Comparison of ENCODE assay signal across 7 cellular contexts in genomic region chr12:130879781-130880389, GRCh38. TPM values are rescaled to one million over a fixed set of nuclear protein-coding genes. Genes with fewer than 3 reads are reported as not detected.
DNase-seq lines count a peak whose midpoint lies in the region; ATAC-seq and TF ChIP-seq lines count a peak whose summit lies in the region.

No MANE protein-coding gene starts in this region.

- no peak overlapping the region for H3K27ac ChIP-seq in neuronal stem cell (replicated peaks; ENCODE audit: low read length)

- H3K36me3 ChIP-seq in GM06990 (ENCODE audit: control insufficient read depth, insufficient read depth, low read length) (peaks cover 6% of the 10 kb centered on the region), neuronal stem cell (replicated peaks in 1 of 2; ENCODE audit: control insufficient read depth in 2 of 2, insufficient read depth in 2 of 2, low read length in 2 of 2) (peaks cover 17 to 31% of the 10 kb centered on the region in 2 donors)

- H3K4me3 ChIP-seq in GM06990 (replicated peaks; ENCODE audit: low read depth, low read length) (peak overlapping the region; percentile 44; the same call in 1 of the 2 replicates), neuronal stem cell (ENCODE audit: low read length in 2 of 2) (no peak overlapping the region)

- H2BK5ac ChIP-seq in neuronal stem cell (ENCODE audit: low read length): no peak overlapping the region

- no peaks in the 10 kb centered on the region for H3K27me3 Mint-ChIP-seq in activated CD8-positive, alpha-beta T cell treated with anti-CD3 and anti-CD28 coated beads for 36 hours
- no peaks in the 10 kb centered on the region for H3K27me3 Mint-ChIP-seq in chondrocyte (ENCODE audit: low read depth)

- peaks cover 49% of the 10 kb centered on the region for H3K4me1 Mint-ChIP-seq in activated CD8-positive, alpha-beta T cell treated with anti-CD3 and anti-CD28 coated beads for 36 hours (ENCODE audit: low read depth)
- peaks cover 11% of the 10 kb centered on the region for H3K4me1 Mint-ChIP-seq in chondrocyte (ENCODE audit: low read depth)

- H2BK120ac ChIP-seq in neuronal stem cell (ENCODE audit: low read depth, low read length): no peak overlapping the region

- peaks cover 28% of the 10 kb centered on the region for H3K36me3 Mint-ChIP-seq in activated CD8-positive, alpha-beta T cell treated with anti-CD3 and anti-CD28 coated beads for 36 hours (ENCODE audit: low read depth)
- H3K36me3 Mint-ChIP-seq in chondrocyte (ENCODE audit: low read depth): peaks cover 26% of the 10 kb centered on the region

- WGBS in neuronal stem cell (ENCODE audit: extremely low coverage in 2 of 2, insufficient read length in 2 of 2, insufficient replicate concordance in 1 of 2), 2 donors: no CpG with 5 or more reads among the region's 17 CpGs

- H2BK12ac ChIP-seq in neuronal stem cell (ENCODE audit: low read length): no peak overlapping the region

- H2BK15ac ChIP-seq in neuronal stem cell (ENCODE audit: low read length): no peak overlapping the region

- peaks cover 0 to 2% of the 10 kb centered on the region in 2 donors for H3K4me1 ChIP-seq in neuronal stem cell (ENCODE audit: control insufficient read depth in 2 of 2, insufficient read depth in 1 of 2, low read depth in 1 of 2, low read length in 2 of 2)

- CTCF ChIA-PET in activated CD8-positive, alpha-beta T cell treated with anti-CD3 and anti-CD28 coated beads for 36 hours (lab: Charles Lee): interaction anchor here (1.9 kb wide), 1 partner anchor 53 kb away, joined by 6 read pairs; no protein-coding TSS in a partner anchor

- peak overlapping the region; percentile 81 for H2AK5ac ChIP-seq in neuronal stem cell (ENCODE audit: low read depth, low read length)

- peak overlapping the region; percentile 87 for H3K23ac ChIP-seq in neuronal stem cell (ENCODE audit: low read depth, low read length, poor library complexity)

- H3K9me3 ChIP-seq in neuronal stem cell (replicated peaks in 1 of 2; ENCODE audit: control insufficient read depth in 2 of 2, insufficient read depth in 1 of 2, low read depth in 1 of 2, low read length in 2 of 2): no peaks in the 10 kb centered on the region

- no peak overlapping the region for H4K91ac ChIP-seq in neuronal stem cell (ENCODE audit: low read depth, low read length, poor library complexity)

- no peak overlapping the region for H3K14ac ChIP-seq in neuronal stem cell (ENCODE audit: low read length)

- intact Hi-C loops in activated CD8-positive, alpha-beta T cell treated with anti-CD3 and anti-CD28 coated beads for 36 hours (cut with micrococcal nuclease): no loop called here

- no peaks in the 10 kb centered on the region for H3K79me1 ChIP-seq in neuronal stem cell (ENCODE audit: low read depth, low read length)

- no peak overlapping the region for H4K8ac ChIP-seq in neuronal stem cell (ENCODE audit: low read depth, low read length)

- H3K4ac ChIP-seq in neuronal stem cell (ENCODE audit: low read length): no peak overlapping the region

- peak overlapping the region; percentile 62 for H3K4me3 Mint-ChIP-seq in activated CD8-positive, alpha-beta T cell treated with anti-CD3 and anti-CD28 coated beads for 36 hours
- no peak overlapping the region for H3K4me3 Mint-ChIP-seq in chondrocyte (ENCODE audit: unreplicated experiment)

- POLR2A ChIA-PET in activated CD8-positive, alpha-beta T cell treated with anti-CD3 and anti-CD28 coated beads for 36 hours (lab: Charles Lee): interaction anchor here (0.6 to 1.3 kb wide), 6 partner anchors 9 to 150 kb away, joined by 3 to 4 read pairs (median 3); no protein-coding TSS in a partner anchor

- H3K27ac Mint-ChIP-seq in activated CD8-positive, alpha-beta T cell treated with anti-CD3 and anti-CD28 coated beads for 36 hours: peak overlapping the region; percentile 38
- H3K27ac Mint-ChIP-seq in chondrocyte (ENCODE audit: unreplicated experiment): no peak overlapping the region

- H3K27me3 ChIP-seq in GM06990 (replicated peaks; ENCODE audit: control insufficient read depth, insufficient read depth, low read length): no peaks in the 10 kb centered on the region
- no peaks in the 10 kb centered on the region for H3K27me3 ChIP-seq in neuronal stem cell (ENCODE audit: control insufficient read depth in 3 of 3, insufficient read depth in 3 of 3, low read depth in 1 of 3, low read length in 3 of 3)

- peak; percentile 36 for DNase-seq in GM06990 (ENCODE audit: extremely low read depth, insufficient read length)
- peak; percentile 41 for DNase-seq in activated CD8-positive, alpha-beta T cell treated with anti-CD3 and anti-CD28 coated beads for 36 hours
- DNase-seq in neuronal stem cell (ENCODE audit: low spot score): no peak
- DNase-seq in NCI-H2081 (lab: John Stamatoyannopoulos, UW): no peak
- no peak for DNase-seq in chondrocyte (ENCODE audit: low spot score)
- no peak for DNase-seq in SKM-1 treated with dmso at 0.1 percent for 144 hours (lab: John Stamatoyannopoulos, UW; ENCODE audit: unreplicated experiment)

- no peak overlapping the region for H3K9ac ChIP-seq in neuronal stem cell (ENCODE audit: low read depth, low read length, poor library complexity)

- ATAC-seq in GM21528 (IDR thresholded peaks at IDR 0.05; ENCODE audit: low FRiP score, unreplicated experiment): peak; percentile 16
- peak; percentile 26 for ATAC-seq in activated CD8-positive, alpha-beta T cell treated with anti-CD3 and anti-CD28 coated beads for 36 hours

- TF ChIP-seq CTCF in GM06990 (IDR thresholded peaks at IDR 0.05; ENCODE audit: insufficient read depth, low read length, poor library complexity, severe bottlenecking) (no peak), chondrocyte (IDR thresholded peaks at IDR 0.05) (no peak)
- TF ChIP-seq CTCF in activated CD8-positive, alpha-beta T cell treated with anti-CD3 and anti-CD28 coated beads for 36 hours (IDR thresholded peaks at IDR 0.05): no peak

- H3K18ac ChIP-seq in neuronal stem cell (ENCODE audit: low read length): no peak overlapping the region

- H3K9me3 Mint-ChIP-seq in activated CD8-positive, alpha-beta T cell treated with anti-CD3 and anti-CD28 coated beads for 36 hours: no peaks in the 10 kb centered on the region
- H3K9me3 Mint-ChIP-seq in chondrocyte (ENCODE audit: low read depth): no peaks in the 10 kb centered on the region

- H3K4me2 ChIP-seq in neuronal stem cell (ENCODE audit: insufficient read depth, low read length, poor library complexity, severe bottlenecking): no peak overlapping the region

- no peak overlapping the region for H2AFZ ChIP-seq in neuronal stem cell (ENCODE audit: low read length)

RNA-seq across cellular contexts. Expression of gene RAN, which starts 8.0 kb away (rescaled TPM):
- 1,000 to 10,000 TPM; 2,177 to 2,247 TPM for total RNA-seq in activated CD8-positive, alpha-beta T cell treated with anti-CD3 and anti-CD28 coated beads for 36 hours
- polyA plus RNA-seq in neuronal stem cell (2013, experiment 1 of 2): 728 TPM
- 721 TPM for polyA plus RNA-seq in neuronal stem cell (2013, experiment 2 of 2)
- 509 to 544 TPM (median 519 TPM) in 3 replicates for total RNA-seq in chondrocyte

RNA-seq across cellular contexts. Expression of gene STX2, which starts 40.8 kb away (rescaled TPM):
- 10 to 100 TPM; 11.8 to 12.4 TPM for total RNA-seq in activated CD8-positive, alpha-beta T cell treated with anti-CD3 and anti-CD28 coated beads for 36 hours
- polyA plus RNA-seq in neuronal stem cell (2013, experiment 1 of 2): 26.0 TPM
- 28.0 TPM for polyA plus RNA-seq in neuronal stem cell (2013, experiment 2 of 2)
- 28.4 to 42.6 TPM (median 40.4 TPM) in 3 replicates for total RNA-seq in chondrocyte

Comparison
In these comparisons a context has a peak if more than half of its experiments do, and no peak if none do; other contexts are left out.
1. DNase-seq: peak in GM06990 (single experiment) and activated CD8-positive, alpha-beta T cell treated with anti-CD3 and anti-CD28 coated beads for 36 hours (single experiment); none in neuronal stem cell (single experiment), NCI-H2081 (0 of 2), chondrocyte (single experiment) and SKM-1 treated with dmso at 0.1 percent for 144 hours (single experiment).